ENCODE assay signal across 8 cellular contexts in the genomic region with DNA sequence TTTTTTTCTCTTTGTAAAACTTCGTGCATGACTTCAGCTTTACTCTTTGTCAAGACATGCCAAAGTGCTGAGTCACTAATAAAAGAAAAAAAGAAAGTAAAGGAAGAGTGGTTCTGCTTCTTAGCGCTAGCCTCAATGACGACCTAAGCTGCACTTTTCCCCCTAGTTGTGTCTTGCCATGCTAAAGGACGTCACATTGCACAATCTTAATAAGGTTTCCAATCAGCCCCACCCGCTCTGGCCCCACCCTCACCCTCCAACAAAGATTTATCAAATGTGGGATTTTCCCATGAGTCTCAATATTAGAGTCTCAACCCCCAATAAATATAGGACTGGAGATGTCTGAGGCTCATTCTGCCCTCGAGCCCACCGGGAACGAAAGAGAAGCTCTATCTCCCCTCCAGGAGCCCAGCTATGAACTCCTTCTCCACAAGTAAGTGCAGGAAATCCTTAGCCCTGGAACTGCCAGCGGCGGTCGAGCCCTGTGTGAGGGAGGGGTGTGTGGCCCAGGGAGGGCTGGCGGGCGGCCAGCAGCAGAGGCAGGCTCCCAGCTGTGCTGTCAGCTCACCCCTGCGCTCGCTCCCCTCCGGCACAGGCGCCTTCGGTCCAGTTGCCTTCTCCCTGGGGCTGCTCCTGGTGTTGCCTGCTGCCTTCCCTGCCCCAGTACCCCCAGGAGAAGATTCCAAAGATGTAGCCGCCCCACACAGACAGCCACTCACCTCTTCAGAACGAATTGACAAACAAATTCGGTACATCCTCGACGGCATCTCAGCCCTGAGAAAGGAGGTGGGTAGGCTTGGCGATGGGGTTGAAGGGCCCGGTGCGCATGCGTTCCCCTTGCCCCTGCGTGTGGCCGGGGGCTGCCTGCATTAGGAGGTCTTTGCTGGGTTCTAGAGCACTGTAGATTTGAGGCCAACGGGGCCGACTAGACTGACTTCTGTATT. TPM values are rescaled to one million over a fixed set of nuclear protein-coding genes. Genes with fewer than 3 reads are reported as not detected.
DNase-seq lines count a peak whose midpoint lies in the region; ATAC-seq, FAIRE-seq and TF ChIP-seq lines count a peak whose summit lies in the region.

A gene (plus strand): TSS at position 352 of the 944 bp plus-strand sequence. CDS start 63 bp downstream, at position 415.

- H3K27ac ChIP-seq in RWPE2 (ENCODE audit: poor library complexity, severe bottlenecking) (peak within 1 kb of the TSS; percentile 90), kidney (ENCODE audit: low read depth in 2 of 2, low read length in 2 of 2) (no peak within 1 kb of the TSS), skin epidermis (peak within 1 kb of the TSS in 16 of 21 experiments; percentile 27 to 84 (median 58))

- H3K9me3 ChIP-seq in RWPE2 (ENCODE audit: severe bottlenecking) (no peaks in the 10 kb centered on the region), kidney (ENCODE audit: control insufficient read depth in 1 of 2, low read length in 2 of 2) (no peaks in the 10 kb centered on the region)

- peak; percentile 58 for ATAC-seq in RWPE2 (ENCODE audit: low read depth)
- ATAC-seq in HG02885 (IDR thresholded peaks at IDR 0.05; ENCODE audit: poor library complexity, unreplicated experiment) = no peak
- ATAC-seq in GM19395 (IDR thresholded peaks at IDR 0.05; ENCODE audit: unreplicated experiment) = no peak

- FAIRE-seq in kidney (lab: Jason Lieb, UNC) = no peak

- intact Hi-C loops in kidney (cut with DNase I) = loop anchor here (10.0 kb wide), 1 partner anchor 172 kb away; no protein-coding TSS in a partner anchor

- no peak within 1 kb of the TSS for H3K4me3 ChIP-seq in Jurkat, Clone E6-1 (ENCODE audit: low read length)
- H3K4me3 ChIP-seq in RWPE2 (ENCODE audit: severe bottlenecking) (peak within 1 kb of the TSS; percentile 23), kidney (ENCODE audit: low read length in 2 of 2) (peak within 1 kb of the TSS; percentile 36 to 50), skin epidermis (peak within 1 kb of the TSS in 6 of 7 experiments; percentile 6 to 26 (median 18))

- H3K9ac ChIP-seq in kidney (ENCODE audit: low read length in 2 of 2) = no peak within 1 kb of the TSS

- H3K4me1 ChIP-seq in RWPE2 (ENCODE audit: insufficient read depth, poor library complexity, severe bottlenecking) (peaks cover 39% of the 10 kb centered on the region), kidney (ENCODE audit: control insufficient read depth in 1 of 2, insufficient read depth in 1 of 2, low read depth in 1 of 2, low read length in 2 of 2) (peaks cover 7 to 14% of the 10 kb centered on the region in 2 donors)

- no peak for TF ChIP-seq CTCF in RWPE2 (IDR thresholded peaks at IDR 0.05; ENCODE audit: poor library complexity, severe bottlenecking)
- TF ChIP-seq CTCF in kidney (IDR thresholded peaks at IDR 0.05; ENCODE audit: borderline replicate concordance, extremely low read depth, insufficient read depth) = no peak

- H3K27me3 ChIP-seq in RWPE2 (ENCODE audit: insufficient read depth, poor library complexity, severe bottlenecking) = no peaks in the 10 kb centered on the region

- DNase-seq in COLO829 (ENCODE audit: low spot score) (peak; percentile 26), RWPE2 (ENCODE audit: low spot score) (peak; percentile 86), kidney (peak; percentile 96)
- DNase-seq in Jurkat, Clone E6-1 (ENCODE audit: low read depth, low spot score) = peak; percentile 12
- peak; percentile 9 for DNase-seq in central memory CD4-positive, alpha-beta T cell

- H3K36me3 ChIP-seq in RWPE2 (ENCODE audit: low read depth) (peaks cover 10% of the 10 kb centered on the region), kidney (ENCODE audit: control insufficient read depth in 1 of 2, insufficient read depth in 2 of 2, low read length in 2 of 2) (no peaks in the 10 kb centered on the region)

RNA-seq across cellular contexts. Expression of the gene that starts here (rescaled TPM):
- not detected for polyA plus RNA-seq in Jurkat, Clone E6-1 (2012; ENCODE audit: insufficient read depth, insufficient read length)
- total RNA-seq in kidney = 1.6 TPM
- polyA plus RNA-seq in kidney (ENCODE audit: insufficient read depth, low read depth, low replicate concordance) = 0.58 TPM

Comparison
In these comparisons a context has a peak if more than half of its experiments do, and no peak if none do; other contexts are left out.
1. DNase-seq: peak in every context shown above with its lines; median percentile 96 in kidney; 86 in RWPE2; 26 in COLO829; 12 in Jurkat, Clone E6-1; 9 in central memory CD4-positive, alpha-beta T cell.
2. H3K27ac ChIP-seq: peak in RWPE2 (single experiment) and skin epidermis (16 of 21); none in kidney (0 of 2).